In the genomic region with DNA sequence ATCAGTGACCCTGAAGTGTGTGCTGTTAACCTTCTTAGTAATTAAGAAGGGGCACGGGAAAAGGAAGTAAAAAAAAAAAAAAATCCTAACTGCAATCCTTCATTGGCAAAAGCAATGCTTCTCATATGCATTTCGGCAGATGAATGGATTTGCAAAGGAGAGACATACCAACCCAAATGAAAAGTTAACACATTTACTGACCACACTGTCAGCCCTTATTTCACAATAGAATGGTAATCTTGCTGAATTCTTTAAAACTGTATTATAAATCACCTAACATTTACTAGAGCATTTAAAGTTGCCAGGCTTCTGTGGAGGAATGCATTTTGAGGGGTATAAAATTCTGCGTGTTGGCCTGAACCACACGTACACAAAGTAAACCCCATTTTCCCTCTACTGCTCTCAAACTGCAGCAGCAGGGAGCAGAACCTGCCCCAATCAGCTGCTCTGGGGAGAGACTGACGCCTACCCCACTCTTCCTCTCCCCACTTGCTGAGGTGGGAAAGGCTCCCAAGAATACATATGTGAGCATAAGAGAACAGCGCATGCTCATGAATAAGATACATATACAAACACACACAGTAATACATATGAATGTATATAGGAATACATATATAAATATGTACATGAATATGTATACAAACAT, we compare ENCODE assay signal across 15 cellular contexts.
DNase-seq lines count a peak whose midpoint lies in the region; ATAC-seq lines count a peak whose summit lies in the region.
"Had no signal": no experiment of that assay in that cellular context is flagged by ENCODE, and none has a peak within 500 bp of the region (broad histone marks: within the 10 kb centered on the region; RNA-seq: fewer than 3 reads in every experiment).

No MANE protein-coding gene starts in this region.

- no peaks in the 10 kb centered on the region for H3K9me3 ChIP-seq in CD4-positive, alpha-beta memory T cell (ENCODE audit: control insufficient read depth in 1 of 2, low read length in 2 of 2)
- H3K9me3 ChIP-seq in HUES6 (ENCODE audit: control insufficient read depth, insufficient read depth, low read depth, low read length), result no peaks in the 10 kb centered on the region
- H3K9me3 ChIP-seq: SJCRH30 had no signal

- peak; percentile 9 to 16 for ATAC-seq in naive thymus-derived CD8-positive, alpha-beta T cell
- no peak for ATAC-seq in HG03457 (IDR thresholded peaks at IDR 0.05; ENCODE audit: unreplicated experiment)
- no peak for ATAC-seq in activated CD4-positive, CD25-positive, alpha-beta regulatory T cell treated with anti-CD3 and anti-CD28 coated beads, Interleukin-2, amount 50 U/mL, for 24 hours
- ATAC-seq: sciatic nerve had no signal

- CTCF ChIA-PET in CD4-positive, alpha-beta memory T cell (lab: Charles Lee; ENCODE audit: partially characterized antibody), result interaction anchor here (1.5 kb wide), 1 partner anchor 12 kb away, joined by 6 read pairs; no protein-coding TSS in a partner anchor

- no peaks in the 10 kb centered on the region for H3K27me3 ChIP-seq in CD4-positive, alpha-beta memory T cell (ENCODE audit: insufficient read depth, low read length)
- H3K27me3 ChIP-seq in HUES6 (ENCODE audit: control insufficient read depth, insufficient read depth, low read length), result no peaks in the 10 kb centered on the region
- H3K27me3 ChIP-seq: SJCRH30 had no signal

- no peaks in the 10 kb centered on the region for H3K36me3 ChIP-seq in CD4-positive, alpha-beta memory T cell (ENCODE audit: insufficient read depth, low read length)
- no peaks in the 10 kb centered on the region for H3K36me3 ChIP-seq in HUES6 (ENCODE audit: control insufficient read depth, insufficient read depth, low read length)
- H3K36me3 ChIP-seq: SJCRH30 had no signal

- POLR2A ChIA-PET in CD4-positive, alpha-beta memory T cell (lab: Charles Lee; ENCODE audit: partially characterized antibody), result interaction anchor here (1.3 kb wide), 1 partner anchor 111 kb away, joined by 3 read pairs; no protein-coding TSS in a partner anchor
- POLR2A ChIA-PET in naive thymus-derived CD8-positive, alpha-beta T cell (lab: Charles Lee), result interaction anchor here (2.0 to 2.7 kb wide), 2 partner anchors 10 to 12 kb away, joined by 6 to 9 read pairs; no protein-coding TSS in a partner anchor

- H3K4me1 ChIP-seq in CD4-positive, alpha-beta memory T cell (ENCODE audit: insufficient read depth, low read length), result peaks cover 54% of the 10 kb centered on the region
- H3K4me1 ChIP-seq in HUES6 (ENCODE audit: control insufficient read depth, insufficient read depth, low read length), result peaks cover 33% of the 10 kb centered on the region
- H3K4me1 ChIP-seq: SJCRH30 had no signal

- H3K27ac ChIP-seq in CD4-positive, alpha-beta memory T cell (ENCODE audit: low read depth, low read length), result no peak overlapping the region
- H3K27ac ChIP-seq in HUES6 (ENCODE audit: low read depth, low read length), result 0 out of 2 replicates have a peak overlapping the region, but pooled peaks have one; percentile 10
- H3K27ac ChIP-seq: epithelial cell of prostate, SJCRH30, VCaP had no signal

- H3K4me3 Mint-ChIP-seq in CD4-positive, alpha-beta memory T cell, result peak overlapping the region in 4 of 8 donors; percentile 26 to 69 (median 50)
- peak overlapping the region; percentile 61 for H3K4me3 Mint-ChIP-seq in activated naive CD8-positive, alpha-beta T cell treated with anti-CD3 and anti-CD28 coated beads for 36 hours
- H3K4me3 Mint-ChIP-seq in naive thymus-derived CD8-positive, alpha-beta T cell, result peak overlapping the region; percentile 13 to 80 (median 60)

- H3K27ac Mint-ChIP-seq in CD4-positive, alpha-beta memory T cell, result peak overlapping the region in 6 of 7 donors; percentile 0 to 74 (median 23)
- H3K27ac Mint-ChIP-seq in activated naive CD8-positive, alpha-beta T cell treated with anti-CD3 and anti-CD28 coated beads for 36 hours, result peak overlapping the region; percentile 94
- H3K27ac Mint-ChIP-seq in naive thymus-derived CD8-positive, alpha-beta T cell, result peak overlapping the region; percentile 83 to 96 (median 92)

- H3K9me3 Mint-ChIP-seq in CD4-positive, alpha-beta memory T cell, result no peaks in the 10 kb centered on the region
- no peaks in the 10 kb centered on the region for H3K9me3 Mint-ChIP-seq in activated naive CD8-positive, alpha-beta T cell treated with anti-CD3 and anti-CD28 coated beads for 36 hours
- H3K9me3 Mint-ChIP-seq in naive thymus-derived CD8-positive, alpha-beta T cell, result peaks cover 0 to 2% (median 0%) of the 10 kb centered on the region in 9 donors

- H3K4me3 ChIP-seq in CD4-positive, alpha-beta memory T cell (ENCODE audit: low read length in 2 of 2), result no peak overlapping the region
- H3K4me3 ChIP-seq in HUES6 (ENCODE audit: low read depth, low read length), result no peak overlapping the region
- H3K4me3 ChIP-seq: SJCRH30 had no signal

- no peak for DNase-seq in CD4-positive, alpha-beta memory T cell
- no peak for DNase-seq in activated naive CD8-positive, alpha-beta T cell treated with anti-CD3 and anti-CD28 coated beads for 36 hours
- no peak for DNase-seq in naive thymus-derived CD8-positive, alpha-beta T cell
- no peak for DNase-seq in D341Med (ENCODE audit: low spot score)
- DNase-seq: COR-L47, GF-D8, Kasumi-1, NCI-H2081, SJCRH30 had no signal

- intact Hi-C loops in CD4-positive, alpha-beta memory T cell (cut with micrococcal nuclease), result no loop called here

- no peaks in the 10 kb centered on the region for H3K27me3 Mint-ChIP-seq in CD4-positive, alpha-beta memory T cell
- H3K27me3 Mint-ChIP-seq in activated naive CD8-positive, alpha-beta T cell treated with anti-CD3 and anti-CD28 coated beads for 36 hours, result no peaks in the 10 kb centered on the region
- H3K27me3 Mint-ChIP-seq in naive thymus-derived CD8-positive, alpha-beta T cell, result no peaks in the 10 kb centered on the region

- H3K4me1 Mint-ChIP-seq in CD4-positive, alpha-beta memory T cell, result peaks cover 32 to 68% (median 51%) of the 10 kb centered on the region in 4 donors
- H3K4me1 Mint-ChIP-seq in activated naive CD8-positive, alpha-beta T cell treated with anti-CD3 and anti-CD28 coated beads for 36 hours, result peaks cover 87% of the 10 kb centered on the region
- peaks cover 44 to 84% (median 81%) of the 10 kb centered on the region in 4 donors for H3K4me1 Mint-ChIP-seq in naive thymus-derived CD8-positive, alpha-beta T cell

- H3K36me3 Mint-ChIP-seq in CD4-positive, alpha-beta memory T cell, result peaks cover 13 to 20% of the 10 kb centered on the region in 2 donors
- H3K36me3 Mint-ChIP-seq in activated naive CD8-positive, alpha-beta T cell treated with anti-CD3 and anti-CD28 coated beads for 36 hours, result peaks cover 55% of the 10 kb centered on the region
- peaks cover 0 to 20% (median 17%) of the 10 kb centered on the region in 3 donors for H3K36me3 Mint-ChIP-seq in naive thymus-derived CD8-positive, alpha-beta T cell

- H3K9ac ChIP-seq in HUES6 (ENCODE audit: low read length), result no peak overlapping the region

Comparison
In these comparisons a context has a peak if more than half of its experiments do, and no peak if none do; other contexts are left out.
1. H3K27ac Mint-ChIP-seq: peak in every context shown above with its lines; median percentile 94 in activated naive CD8-positive, alpha-beta T cell treated with anti-CD3 and anti-CD28 coated beads for 36 hours; 92 in naive thymus-derived CD8-positive, alpha-beta T cell; 23 in CD4-positive, alpha-beta memory T cell.
2. ATAC-seq: peak in naive thymus-derived CD8-positive, alpha-beta T cell (2 of 2); none in HG03457 (single experiment) and activated CD4-positive, CD25-positive, alpha-beta regulatory T cell treated with anti-CD3 and anti-CD28 coated beads, Interleukin-2, amount 50 U/mL, for 24 hours (0 of 2).